ENCODE assay signal across 1 cellular context in genomic region chr1:36326499-36326898, GRCh38.
TF ChIP-seq lines count a peak whose summit lies in the region.

No MANE protein-coding gene starts in this region.

TF ChIP-seq in IMR-90, 13 proteins besides CTCF, POLR2A, EP300 and RAD21:
- TF ChIP-seq MAFK (IDR thresholded peaks at IDR 0.05; ENCODE audit: low read depth, low read length) (no peak), RFX5 (IDR thresholded peaks at IDR 0.05; ENCODE audit: low read depth, low read length) (no peak), CEBPB (IDR thresholded peaks at IDR 0.05; ENCODE audit: low read depth, low read length) (no peak), MXI1 (IDR thresholded peaks at IDR 0.05; ENCODE audit: borderline replicate concordance, low read depth, low read length) (no peak)
